1 cellular context compared by ENCODE assay signal in the genomic region with DNA sequence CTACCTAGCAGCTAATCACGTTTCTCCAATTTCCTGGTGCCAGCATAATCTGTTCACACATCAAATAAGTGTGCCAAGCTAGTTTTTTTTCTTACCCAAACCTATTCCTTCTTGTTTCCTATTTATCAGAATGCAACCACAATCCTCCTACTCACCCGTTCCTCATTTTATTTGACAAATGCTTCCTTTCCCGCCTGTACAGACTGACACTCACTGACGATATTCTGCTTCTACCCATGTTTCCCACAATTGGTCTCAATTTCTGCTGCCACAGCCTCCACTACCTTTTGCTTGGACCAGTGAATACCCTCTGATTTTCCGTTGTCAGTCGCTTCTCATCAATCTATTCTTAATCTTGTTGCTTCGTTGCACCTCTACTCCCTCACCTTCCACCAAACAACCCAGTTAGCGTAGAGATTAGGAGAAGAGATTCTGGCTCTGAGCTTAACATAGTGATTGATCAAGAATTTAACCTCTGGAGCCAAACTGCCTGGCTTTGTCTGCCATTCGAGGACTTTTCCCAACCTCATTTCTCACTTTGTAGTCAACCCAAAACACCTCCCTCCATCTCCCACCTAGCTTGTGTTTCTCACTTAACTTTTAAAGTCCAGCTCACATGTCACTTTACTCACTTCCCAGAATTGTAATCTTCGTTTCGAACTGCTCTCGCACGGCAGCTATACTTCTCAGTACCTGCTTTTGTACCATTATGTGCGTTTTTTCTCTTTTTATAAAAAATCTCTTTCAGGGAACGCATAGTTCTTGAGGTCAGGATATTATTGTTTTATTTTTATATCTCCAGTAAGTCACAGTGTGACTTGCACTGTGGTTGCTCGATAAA.
TF ChIP-seq lines count a peak whose summit lies in the region.

No MANE protein-coding gene starts in this region.

TF ChIP-seq in GM23338, 12 proteins besides CTCF, POLR2A, EP300 and RAD21 (continued from another document):
- TF ChIP-seq, protein P1, sequence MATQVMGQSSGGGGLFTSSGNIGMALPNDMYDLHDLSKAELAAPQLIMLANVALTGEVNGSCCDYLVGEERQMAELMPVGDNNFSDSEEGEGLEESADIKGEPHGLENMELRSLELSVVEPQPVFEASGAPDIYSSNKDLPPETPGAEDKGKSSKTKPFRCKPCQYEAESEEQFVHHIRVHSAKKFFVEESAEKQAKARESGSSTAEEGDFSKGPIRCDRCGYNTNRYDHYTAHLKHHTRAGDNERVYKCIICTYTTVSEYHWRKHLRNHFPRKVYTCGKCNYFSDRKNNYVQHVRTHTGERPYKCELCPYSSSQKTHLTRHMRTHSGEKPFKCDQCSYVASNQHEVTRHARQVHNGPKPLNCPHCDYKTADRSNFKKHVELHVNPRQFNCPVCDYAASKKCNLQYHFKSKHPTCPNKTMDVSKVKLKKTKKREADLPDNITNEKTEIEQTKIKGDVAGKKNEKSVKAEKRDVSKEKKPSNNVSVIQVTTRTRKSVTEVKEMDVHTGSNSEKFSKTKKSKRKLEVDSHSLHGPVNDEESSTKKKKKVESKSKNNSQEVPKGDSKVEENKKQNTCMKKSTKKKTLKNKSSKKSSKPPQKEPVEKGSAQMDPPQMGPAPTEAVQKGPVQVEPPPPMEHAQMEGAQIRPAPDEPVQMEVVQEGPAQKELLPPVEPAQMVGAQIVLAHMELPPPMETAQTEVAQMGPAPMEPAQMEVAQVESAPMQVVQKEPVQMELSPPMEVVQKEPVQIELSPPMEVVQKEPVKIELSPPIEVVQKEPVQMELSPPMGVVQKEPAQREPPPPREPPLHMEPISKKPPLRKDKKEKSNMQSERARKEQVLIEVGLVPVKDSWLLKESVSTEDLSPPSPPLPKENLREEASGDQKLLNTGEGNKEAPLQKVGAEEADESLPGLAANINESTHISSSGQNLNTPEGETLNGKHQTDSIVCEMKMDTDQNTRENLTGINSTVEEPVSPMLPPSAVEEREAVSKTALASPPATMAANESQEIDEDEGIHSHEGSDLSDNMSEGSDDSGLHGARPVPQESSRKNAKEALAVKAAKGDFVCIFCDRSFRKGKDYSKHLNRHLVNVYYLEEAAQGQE (IDR thresholded peaks at IDR 0.05; ENCODE audit: unreplicated experiment): no peak
- TF ChIP-seq JUNB (IDR thresholded peaks at IDR 0.05; ENCODE audit: unreplicated experiment) (no peak), CREB1 (CRISPR knock-in tag; IDR thresholded peaks at IDR 0.05; ENCODE audit: low read depth) (no peak), EZH2 (IDR thresholded peaks at IDR 0.05; ENCODE audit: low read depth, unreplicated experiment) (no peak)
- TF ChIP-seq, protein P2, sequence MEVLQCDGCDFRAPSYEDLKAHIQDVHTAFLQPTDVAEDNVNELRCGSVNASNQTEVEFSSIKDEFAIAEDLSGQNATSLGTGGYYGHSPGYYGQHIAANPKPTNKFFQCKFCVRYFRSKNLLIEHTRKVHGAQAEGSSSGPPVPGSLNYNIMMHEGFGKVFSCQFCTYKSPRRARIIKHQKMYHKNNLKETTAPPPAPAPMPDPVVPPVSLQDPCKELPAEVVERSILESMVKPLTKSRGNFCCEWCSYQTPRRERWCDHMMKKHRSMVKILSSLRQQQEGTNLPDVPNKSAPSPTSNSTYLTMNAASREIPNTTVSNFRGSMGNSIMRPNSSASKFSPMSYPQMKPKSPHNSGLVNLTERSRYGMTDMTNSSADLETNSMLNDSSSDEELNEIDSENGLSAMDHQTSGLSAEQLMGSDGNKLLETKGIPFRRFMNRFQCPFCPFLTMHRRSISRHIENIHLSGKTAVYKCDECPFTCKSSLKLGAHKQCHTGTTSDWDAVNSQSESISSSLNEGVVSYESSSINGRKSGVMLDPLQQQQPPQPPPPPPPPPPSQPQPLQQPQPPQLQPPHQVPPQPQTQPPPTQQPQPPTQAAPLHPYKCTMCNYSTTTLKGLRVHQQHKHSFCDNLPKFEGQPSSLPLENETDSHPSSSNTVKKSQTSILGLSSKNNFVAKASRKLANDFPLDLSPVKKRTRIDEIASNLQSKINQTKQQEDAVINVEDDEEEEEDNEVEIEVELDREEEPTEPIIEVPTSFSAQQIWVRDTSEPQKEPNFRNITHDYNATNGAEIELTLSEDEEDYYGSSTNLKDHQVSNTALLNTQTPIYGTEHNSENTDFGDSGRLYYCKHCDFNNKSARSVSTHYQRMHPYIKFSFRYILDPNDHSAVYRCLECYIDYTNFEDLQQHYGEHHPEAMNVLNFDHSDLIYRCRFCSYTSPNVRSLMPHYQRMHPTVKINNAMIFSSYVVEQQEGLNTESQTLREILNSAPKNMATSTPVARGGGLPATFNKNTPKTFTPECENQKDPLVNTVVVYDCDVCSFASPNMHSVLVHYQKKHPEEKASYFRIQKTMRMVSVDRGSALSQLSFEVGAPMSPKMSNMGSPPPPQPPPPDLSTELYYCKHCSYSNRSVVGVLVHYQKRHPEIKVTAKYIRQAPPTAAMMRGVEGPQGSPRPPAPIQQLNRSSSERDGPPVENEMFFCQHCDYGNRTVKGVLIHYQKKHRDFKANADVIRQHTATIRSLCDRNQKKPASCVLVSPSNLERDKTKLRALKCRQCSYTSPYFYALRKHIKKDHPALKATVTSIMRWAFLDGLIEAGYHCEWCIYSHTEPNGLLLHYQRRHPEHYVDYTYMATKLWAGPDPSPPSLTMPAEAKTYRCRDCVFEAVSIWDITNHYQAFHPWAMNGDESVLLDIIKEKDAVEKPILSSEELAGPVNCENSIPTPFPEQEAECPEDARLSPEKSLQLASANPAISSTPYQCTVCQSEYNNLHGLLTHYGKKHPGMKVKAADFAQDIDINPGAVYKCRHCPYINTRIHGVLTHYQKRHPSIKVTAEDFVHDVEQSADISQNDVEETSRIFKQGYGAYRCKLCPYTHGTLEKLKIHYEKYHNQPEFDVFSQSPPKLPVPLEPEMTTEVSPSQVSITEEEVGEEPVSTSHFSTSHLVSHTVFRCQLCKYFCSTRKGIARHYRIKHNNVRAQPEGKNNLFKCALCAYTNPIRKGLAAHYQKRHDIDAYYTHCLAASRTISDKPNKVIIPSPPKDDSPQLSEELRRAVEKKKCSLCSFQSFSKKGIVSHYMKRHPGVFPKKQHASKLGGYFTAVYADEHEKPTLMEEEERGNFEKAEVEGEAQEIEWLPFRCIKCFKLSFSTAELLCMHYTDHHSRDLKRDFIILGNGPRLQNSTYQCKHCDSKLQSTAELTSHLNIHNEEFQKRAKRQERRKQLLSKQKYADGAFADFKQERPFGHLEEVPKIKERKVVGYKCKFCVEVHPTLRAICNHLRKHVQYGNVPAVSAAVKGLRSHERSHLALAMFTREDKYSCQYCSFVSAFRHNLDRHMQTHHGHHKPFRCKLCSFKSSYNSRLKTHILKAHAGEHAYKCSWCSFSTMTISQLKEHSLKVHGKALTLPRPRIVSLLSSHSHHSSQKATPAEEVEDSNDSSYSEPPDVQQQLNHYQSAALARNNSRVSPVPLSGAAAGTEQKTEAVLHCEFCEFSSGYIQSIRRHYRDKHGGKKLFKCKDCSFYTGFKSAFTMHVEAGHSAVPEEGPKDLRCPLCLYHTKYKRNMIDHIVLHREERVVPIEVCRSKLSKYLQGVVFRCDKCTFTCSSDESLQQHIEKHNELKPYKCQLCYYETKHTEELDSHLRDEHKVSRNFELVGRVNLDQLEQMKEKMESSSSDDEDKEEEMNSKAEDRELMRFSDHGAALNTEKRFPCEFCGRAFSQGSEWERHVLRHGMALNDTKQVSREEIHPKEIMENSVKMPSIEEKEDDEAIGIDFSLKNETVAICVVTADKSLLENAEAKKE (CRISPR knock-in tag; IDR thresholded peaks at IDR 0.05): no peak
TF ChIP-seq in GM23338: peak in this region for 0.
